ENCODE assay signal across 1 cellular context in genomic region chr3:191727338-191727737, GRCh38.
TF ChIP-seq lines count a peak whose summit lies in the region.

No MANE protein-coding gene starts in this region.

TF ChIP-seq in HepG2, 621 proteins besides CTCF, POLR2A, EP300 and RAD21 (continued from another document and continues in another):
- no peak for TF ChIP-seq PLSCR1 (CRISPR knock-in tag; IDR thresholded peaks at IDR 0.05; ENCODE audit: borderline replicate concordance)
- TF ChIP-seq ZSCAN5A (CRISPR knock-in tag; IDR thresholded peaks at IDR 0.05; ENCODE audit: borderline replicate concordance), result peak; percentile 85; the same call in 1 of the 2 replicates
- no peak for TF ChIP-seq ZNF713 (CRISPR knock-in tag; IDR thresholded peaks at IDR 0.05)
- TF ChIP-seq MIXL1 (CRISPR knock-in tag; IDR thresholded peaks at IDR 0.05), result peak; percentile 86; the same call in 1 of the 2 replicates
- TF ChIP-seq CCAR2 (optimal IDR thresholded peaks at IDR 0.05; ENCODE audit: low read depth, low read length), result no peak
- no peak for TF ChIP-seq MYNN (CRISPR knock-in tag; IDR thresholded peaks at IDR 0.05; ENCODE audit: low read depth)
- TF ChIP-seq SP1 (IDR thresholded peaks at IDR 0.05), result no peak
- no peak for TF ChIP-seq SP1 (CRISPR knock-in tag; IDR thresholded peaks at IDR 0.05)
- no peak for TF ChIP-seq ZNF709 (CRISPR knock-in tag; IDR thresholded peaks at IDR 0.05)
- no peak for TF ChIP-seq THYN1 (CRISPR knock-in tag; IDR thresholded peaks at IDR 0.05; ENCODE audit: borderline replicate concordance, low read depth)
- no peak for TF ChIP-seq ESRRA (CRISPR knock-in tag; IDR thresholded peaks at IDR 0.05; ENCODE audit: low read depth)
- TF ChIP-seq SOX5 (CRISPR knock-in tag; IDR thresholded peaks at IDR 0.05; ENCODE audit: borderline replicate concordance), result peak; percentile 82; the same call in 1 of the 2 replicates
- no peak for TF ChIP-seq CBFB (CRISPR knock-in tag; IDR thresholded peaks at IDR 0.05)
- no peak for TF ChIP-seq GABPB1 (CRISPR knock-in tag; IDR thresholded peaks at IDR 0.05)
- TF ChIP-seq AKNA (CRISPR knock-in tag; IDR thresholded peaks at IDR 0.05; ENCODE audit: borderline replicate concordance), result no peak
- TF ChIP-seq UBTF (CRISPR knock-in tag; IDR thresholded peaks at IDR 0.05), result no peak
- TF ChIP-seq ZFP82 (CRISPR knock-in tag; IDR thresholded peaks at IDR 0.05; ENCODE audit: borderline replicate concordance), result no peak
- no peak for TF ChIP-seq NONO (IDR thresholded peaks at IDR 0.05)
- no peak for TF ChIP-seq NONO (CRISPR knock-in tag; conservative IDR thresholded peaks at IDR 0.05)
- TF ChIP-seq MED1 (CRISPR knock-in tag; IDR thresholded peaks at IDR 0.05), result 0 out of 2 replicates have a peak, but pooled peaks have one; percentile 37
- no peak for TF ChIP-seq ZNF367 (CRISPR knock-in tag; IDR thresholded peaks at IDR 0.05; ENCODE audit: borderline replicate concordance)
- no peak for TF ChIP-seq ZBTB7B (CRISPR knock-in tag; IDR thresholded peaks at IDR 0.05)
- peak; percentile 48; the same call in 1 of the 2 replicates for TF ChIP-seq ZGPAT (CRISPR knock-in tag; IDR thresholded peaks at IDR 0.05)
- no peak for TF ChIP-seq ARHGAP35 (CRISPR knock-in tag; IDR thresholded peaks at IDR 0.05; ENCODE audit: borderline replicate concordance)
- TF ChIP-seq PBX2 (CRISPR knock-in tag; IDR thresholded peaks at IDR 0.05), result no peak
- TF ChIP-seq IRF9 (CRISPR knock-in tag; IDR thresholded peaks at IDR 0.05; ENCODE audit: borderline replicate concordance), result no peak
- TF ChIP-seq NFIC (IDR thresholded peaks at IDR 0.05; ENCODE audit: low read length), result peak; percentile 47; the same call in 1 of the 2 replicates
- no peak for TF ChIP-seq TCF12 (IDR thresholded peaks at IDR 0.05)
- no peak for TF ChIP-seq TCF12 (CRISPR knock-in tag; IDR thresholded peaks at IDR 0.05)
- no peak for TF ChIP-seq ZBTB33 (CRISPR knock-in tag; IDR thresholded peaks at IDR 0.05)
- TF ChIP-seq ZNF232 (CRISPR knock-in tag; IDR thresholded peaks at IDR 0.05; ENCODE audit: borderline replicate concordance), result no peak
- peak; percentile 47; the same call in 1 of the 2 replicates for TF ChIP-seq TARDBP (CRISPR knock-in tag; IDR thresholded peaks at IDR 0.05)
- no peak for TF ChIP-seq ZEB1 (IDR thresholded peaks at IDR 0.05; ENCODE audit: insufficient replicate concordance, low read depth)
- TF ChIP-seq ZBTB44 (CRISPR knock-in tag; IDR thresholded peaks at IDR 0.05), result no peak
- TF ChIP-seq ZMYM2 (CRISPR knock-in tag; IDR thresholded peaks at IDR 0.05), result no peak
- TF ChIP-seq POGZ (CRISPR knock-in tag; IDR thresholded peaks at IDR 0.05), result peak; percentile 67; the same call in 1 of the 2 replicates
- no peak for TF ChIP-seq SKIL (CRISPR knock-in tag; IDR thresholded peaks at IDR 0.05; ENCODE audit: borderline replicate concordance)
- TF ChIP-seq ZNF615 (CRISPR knock-in tag; IDR thresholded peaks at IDR 0.05; ENCODE audit: borderline replicate concordance), result no peak
- peak; percentile 87 for TF ChIP-seq HNF4A (CRISPR knock-in tag; IDR thresholded peaks at IDR 0.05)
- TF ChIP-seq ATF1 (CRISPR knock-in tag; IDR thresholded peaks at IDR 0.05), result 0 out of 2 replicates have a peak, but pooled peaks have one; percentile 24
- no peak for TF ChIP-seq ZNF343 (CRISPR knock-in tag; IDR thresholded peaks at IDR 0.05)
